Comparison of ENCODE assay signal across 24 cellular contexts in the genomic region with DNA sequence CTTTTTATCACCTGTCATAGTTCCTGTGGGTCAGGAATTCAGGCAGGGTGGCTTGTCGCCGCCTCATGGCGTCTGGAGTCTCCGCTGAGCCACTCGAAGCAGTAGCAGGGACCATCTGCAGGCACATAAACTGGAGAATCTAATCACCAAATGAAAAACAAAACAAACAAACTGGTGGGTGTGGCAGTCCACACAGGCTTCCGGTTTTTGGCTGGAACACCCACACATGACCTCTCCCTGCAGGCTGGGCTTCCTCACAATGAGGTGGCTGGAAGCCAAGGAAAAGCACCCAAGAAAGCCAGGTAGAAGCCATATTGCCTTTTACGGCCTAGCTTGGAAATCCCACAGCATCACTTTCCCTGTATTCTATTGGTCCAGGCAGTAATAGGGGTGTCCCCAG.
DNase-seq lines count a peak whose midpoint lies in the region; ATAC-seq and TF ChIP-seq lines count a peak whose summit lies in the region.
"Had no signal": no experiment of that assay in that cellular context is flagged by ENCODE, and none has a peak within 500 bp of the region (broad histone marks: within the 10 kb centered on the region; RNA-seq: fewer than 3 reads in every experiment).

No MANE protein-coding gene starts in this region.

- no peak for ATAC-seq in activated CD8-positive, alpha-beta T cell treated with anti-CD3 and anti-CD28 coated beads, Interleukin-2, amount 10 ng/mL, durations not matched to agents 7 days and 5 days
- ATAC-seq in activated CD8-positive, alpha-beta T cell treated with anti-CD3 and anti-CD28 coated beads for 36 hours: no peak
- peak; percentile 38 for ATAC-seq in upper lobe of right lung
- no peak for ATAC-seq in HG02623 (IDR thresholded peaks at IDR 0.05; ENCODE audit: unreplicated experiment)
- no peak for ATAC-seq in HG02588 (IDR thresholded peaks at IDR 0.05; ENCODE audit: unreplicated experiment)
- ATAC-seq in natural killer cell: no peak
- ATAC-seq: activated CD4-positive, alpha-beta T cell treated with anti-CD3 and anti-CD28 coated beads for 36 hours; activated naive CD8-positive, alpha-beta T cell treated with anti-CD3 and anti-CD28 coated beads, Interleukin-2, amount 50 U/mL, for 24 hours; left cardiac atrium; sciatic nerve had no signal

- no peaks in the 10 kb centered on the region for H3K27me3 ChIP-seq in mammary epithelial cell (ENCODE audit: insufficient read depth, low read length)
- no peaks in the 10 kb centered on the region for H3K27me3 ChIP-seq in upper lobe of right lung
- H3K27me3 ChIP-seq: BLaER1, Peyer's patch, vagina had no signal

- no peaks in the 10 kb centered on the region for H3K36me3 Mint-ChIP-seq in activated CD8-positive, alpha-beta T cell treated with anti-CD3 and anti-CD28 coated beads, Interleukin-2, amount 10 ng/mL, durations not matched to agents 7 days and 5 days (ENCODE audit: low read depth)
- H3K36me3 Mint-ChIP-seq in activated CD8-positive, alpha-beta T cell treated with anti-CD3 and anti-CD28 coated beads for 36 hours (ENCODE audit: low read depth): no peaks in the 10 kb centered on the region
- H3K36me3 Mint-ChIP-seq in natural killer cell: no peaks in the 10 kb centered on the region
- H3K36me3 Mint-ChIP-seq: brain had no signal

- POLR2A ChIA-PET in activated CD8-positive, alpha-beta T cell treated with anti-CD3 and anti-CD28 coated beads, Interleukin-2, amount 10 ng/mL, durations not matched to agents 7 days and 5 days (lab: Charles Lee): no interaction called here
- POLR2A ChIA-PET in activated CD8-positive, alpha-beta T cell treated with anti-CD3 and anti-CD28 coated beads for 36 hours (lab: Charles Lee): no interaction called here

- DNase-seq in activated CD8-positive, alpha-beta T cell treated with anti-CD3 and anti-CD28 coated beads, Interleukin-2, amount 10 ng/mL, durations not matched to agents 7 days and 5 days: no peak
- no peak for DNase-seq in activated CD8-positive, alpha-beta T cell treated with anti-CD3 and anti-CD28 coated beads for 36 hours
- DNase-seq in NCI-H69 (lab: John Stamatoyannopoulos, UW) (peak; percentile 76), mammary epithelial cell (peak; percentile 57), upper lobe of right lung (no peak), natural killer cell (no peak)
- DNase-seq: activated CD4-positive, alpha-beta T cell treated with anti-CD3 and anti-CD28 coated beads for 36 hours; activated naive CD8-positive, alpha-beta T cell treated with anti-CD3 and anti-CD28 coated beads, Interleukin-2, amount 50 U/mL, for 24 hours; left cardiac atrium; midbrain; NCI-H1092 treated with DMSO at 0.1 percent for 48 hours; NCI-H2171; nephron progenitor cell; Peyer's patch; stimulated activated CD4-positive, alpha-beta T cell treated with anti-CD3 and anti-CD28 coated beads, Interleukin-15, amount 100 ng/mL, for 24 hours; substantia nigra; T1000 had no signal

- H3K4me3 Mint-ChIP-seq in activated CD8-positive, alpha-beta T cell treated with anti-CD3 and anti-CD28 coated beads, Interleukin-2, amount 10 ng/mL, durations not matched to agents 7 days and 5 days: no peak overlapping the region
- no peak overlapping the region for H3K4me3 Mint-ChIP-seq in activated CD8-positive, alpha-beta T cell treated with anti-CD3 and anti-CD28 coated beads for 36 hours
- H3K4me3 Mint-ChIP-seq in natural killer cell: no peak overlapping the region
- H3K4me3 Mint-ChIP-seq: activated CD4-positive, alpha-beta T cell treated with anti-CD3 and anti-CD28 coated beads for 36 hours; activated naive CD8-positive, alpha-beta T cell treated with anti-CD3 and anti-CD28 coated beads, Interleukin-2, amount 50 U/mL, for 24 hours; brain; nephron progenitor cell had no signal

- peak overlapping the region; percentile 8 for H3K27ac Mint-ChIP-seq in activated CD8-positive, alpha-beta T cell treated with anti-CD3 and anti-CD28 coated beads, Interleukin-2, amount 10 ng/mL, durations not matched to agents 7 days and 5 days
- H3K27ac Mint-ChIP-seq in activated CD8-positive, alpha-beta T cell treated with anti-CD3 and anti-CD28 coated beads for 36 hours: no peak overlapping the region
- no peak overlapping the region for H3K27ac Mint-ChIP-seq in natural killer cell
- H3K27ac Mint-ChIP-seq: activated CD4-positive, alpha-beta T cell treated with anti-CD3 and anti-CD28 coated beads for 36 hours; activated naive CD8-positive, alpha-beta T cell treated with anti-CD3 and anti-CD28 coated beads, Interleukin-2, amount 50 U/mL, for 24 hours; nephron progenitor cell had no signal

- no peak overlapping the region for H3K9ac ChIP-seq in mammary epithelial cell (ENCODE audit: insufficient read depth, low read length)
- H3K9ac ChIP-seq: BLaER1, parathyroid adenoma had no signal

- peaks cover 3% of the 10 kb centered on the region for H3K9me3 Mint-ChIP-seq in activated CD8-positive, alpha-beta T cell treated with anti-CD3 and anti-CD28 coated beads, Interleukin-2, amount 10 ng/mL, durations not matched to agents 7 days and 5 days (ENCODE audit: insufficient read depth)
- no peaks in the 10 kb centered on the region for H3K9me3 Mint-ChIP-seq in activated CD8-positive, alpha-beta T cell treated with anti-CD3 and anti-CD28 coated beads for 36 hours
- no peaks in the 10 kb centered on the region for H3K9me3 Mint-ChIP-seq in natural killer cell
- H3K9me3 Mint-ChIP-seq: activated naive CD8-positive, alpha-beta T cell treated with anti-CD3 and anti-CD28 coated beads, Interleukin-2, amount 50 U/mL, for 24 hours had no signal

- dilution Hi-C loops in mammary epithelial cell (cut with HindIII; ENCODE audit: low sequenced_read_pairs): no loop called here

- in situ Hi-C loops in mammary epithelial cell (cut with MboI; ENCODE audit: low sequenced_read_pairs in 2 of 2): no loop called here

- H4K20me1 ChIP-seq in mammary epithelial cell (ENCODE audit: insufficient read depth, low read length): no peaks in the 10 kb centered on the region
- H4K20me1 ChIP-seq: BLaER1 had no signal

- no peak overlapping the region for H3K4me3 ChIP-seq in mammary epithelial cell (replicated peaks in 1 of 3; ENCODE audit: insufficient read depth in 1 of 3, low read depth in 2 of 3, low read length in 3 of 3)
- no peak overlapping the region for H3K4me3 ChIP-seq in upper lobe of right lung
- H3K4me3 ChIP-seq: BLaER1, Peyer's patch, vagina had no signal

- intact Hi-C loops in activated CD8-positive, alpha-beta T cell treated with anti-CD3 and anti-CD28 coated beads for 36 hours (cut with micrococcal nuclease): no loop called here
- intact Hi-C loops in mammary epithelial cell (cut with micrococcal nuclease) (no loop called here), upper lobe of right lung (cut with DNase I) (no loop called here), natural killer cell (cut with micrococcal nuclease) (no loop called here)

- H3K9me3 ChIP-seq in mammary epithelial cell (replicated peaks; ENCODE audit: insufficient read depth, low read length) (no peaks in the 10 kb centered on the region), upper lobe of right lung (no peaks in the 10 kb centered on the region)
- H3K9me3 ChIP-seq: Peyer's patch, vagina had no signal

- peaks cover 36% of the 10 kb centered on the region for H3K4me1 ChIP-seq in mammary epithelial cell (ENCODE audit: insufficient read depth, low read length)
- H3K4me1 ChIP-seq in upper lobe of right lung: no peaks in the 10 kb centered on the region
- H3K4me1 ChIP-seq: parathyroid adenoma, Peyer's patch had no signal

- no peak overlapping the region for H3K4me2 ChIP-seq in mammary epithelial cell (ENCODE audit: insufficient read depth, low read depth, low read length)
- H3K4me2 ChIP-seq: BLaER1 had no signal

- CTCF ChIA-PET in activated CD8-positive, alpha-beta T cell treated with anti-CD3 and anti-CD28 coated beads, Interleukin-2, amount 10 ng/mL, durations not matched to agents 7 days and 5 days (lab: Charles Lee): no interaction called here
- CTCF ChIA-PET in activated CD8-positive, alpha-beta T cell treated with anti-CD3 and anti-CD28 coated beads for 36 hours (lab: Charles Lee): no interaction called here
- CTCF ChIA-PET in mammary epithelial cell (lab: Charles Lee; ENCODE audit: low non-redundant PET): no interaction called here

- WGBS in mammary epithelial cell (ENCODE audit: low coverage, missing lambda C conversion rate): 83% methylated on average over 7 of the region's 7 CpGs

- H3K79me2 ChIP-seq in mammary epithelial cell (ENCODE audit: insufficient read depth, low read length): no peaks in the 10 kb centered on the region
- H3K79me2 ChIP-seq: parathyroid adenoma had no signal

- BruUV-seq in mammary epithelial cell (replicated peaks; lab: Mats Ljungman, UMichigan): no TSS peak

- peaks cover 5% of the 10 kb centered on the region for H3K27me3 Mint-ChIP-seq in activated CD8-positive, alpha-beta T cell treated with anti-CD3 and anti-CD28 coated beads, Interleukin-2, amount 10 ng/mL, durations not matched to agents 7 days and 5 days (ENCODE audit: low read depth)
- H3K27me3 Mint-ChIP-seq in activated CD8-positive, alpha-beta T cell treated with anti-CD3 and anti-CD28 coated beads for 36 hours: peaks cover 5% of the 10 kb centered on the region
- H3K27me3 Mint-ChIP-seq in natural killer cell (ENCODE audit: low read depth in 2 of 2): peaks cover 6 to 11% of the 10 kb centered on the region in 2 donors

- H3K27ac ChIP-seq in mammary epithelial cell (ENCODE audit: insufficient read depth, low read depth, low read length) (peak overlapping the region; percentile 96), upper lobe of right lung (no peak overlapping the region)
- H3K27ac ChIP-seq: BLaER1, parathyroid adenoma, Peyer's patch, vagina had no signal

- no peaks in the 10 kb centered on the region for H3K4me1 Mint-ChIP-seq in activated CD8-positive, alpha-beta T cell treated with anti-CD3 and anti-CD28 coated beads, Interleukin-2, amount 10 ng/mL, durations not matched to agents 7 days and 5 days (ENCODE audit: low read depth)
- H3K4me1 Mint-ChIP-seq in activated CD8-positive, alpha-beta T cell treated with anti-CD3 and anti-CD28 coated beads for 36 hours (ENCODE audit: low read depth): peaks cover 8% of the 10 kb centered on the region
- no peaks in the 10 kb centered on the region for H3K4me1 Mint-ChIP-seq in natural killer cell
- H3K4me1 Mint-ChIP-seq: nephron progenitor cell had no signal

- TF ChIP-seq CTCF in activated CD8-positive, alpha-beta T cell treated with anti-CD3 and anti-CD28 coated beads for 36 hours (IDR thresholded peaks at IDR 0.05): no peak
- TF ChIP-seq CTCF in mammary epithelial cell (conservative IDR thresholded peaks at IDR 0.05 in 1 of 2, IDR thresholded peaks at IDR 0.05 in 1 of 2; ENCODE audit: extremely low read depth in 1 of 2, insufficient read depth in 1 of 2, low read depth in 1 of 2, low read length in 2 of 2) (no peak), upper lobe of right lung (IDR thresholded peaks at IDR 0.05) (no peak), natural killer cell (IDR thresholded peaks at IDR 0.05) (no peak)

- H3K36me3 ChIP-seq in mammary epithelial cell (ENCODE audit: insufficient read depth, low read length) (no peaks in the 10 kb centered on the region), upper lobe of right lung (no peaks in the 10 kb centered on the region)
- H3K36me3 ChIP-seq: BLaER1, Peyer's patch, vagina had no signal

- no peak overlapping the region for H2AFZ ChIP-seq in mammary epithelial cell (ENCODE audit: low read depth, low read length)
- H2AFZ ChIP-seq: parathyroid adenoma had no signal

Comparison
In these comparisons a context has a peak if more than half of its experiments do, and no peak if none do; other contexts are left out.
1. DNase-seq: peak in NCI-H69 (single experiment) and mammary epithelial cell (single experiment); none in activated CD8-positive, alpha-beta T cell treated with anti-CD3 and anti-CD28 coated beads, Interleukin-2, amount 10 ng/mL, durations not matched to agents 7 days and 5 days (single experiment), activated CD8-positive, alpha-beta T cell treated with anti-CD3 and anti-CD28 coated beads for 36 hours (single experiment), upper lobe of right lung (single experiment) and natural killer cell (single experiment).